ENCODE assay signal across 9 cellular contexts in genomic region chr6:122709922-122710512, GRCh38.
DNase-seq lines count a peak whose midpoint lies in the region; ATAC-seq and TF ChIP-seq lines count a peak whose summit lies in the region.
"Had no signal": no experiment of that assay in that cellular context is flagged by ENCODE, and none has a peak within 500 bp of the region (broad histone marks: within the 10 kb centered on the region; RNA-seq: fewer than 3 reads in every experiment).

No MANE protein-coding gene starts in this region.

- no peak overlapping the region for H3K4me3 ChIP-seq in WERI-Rb-1 (ENCODE audit: low read depth, low read length)

- peak; percentile 90 for DNase-seq in CD1c-positive myeloid dendritic cell (ENCODE audit: extremely low spot score)
- DNase-seq in SKM-1 treated with dmso at 0.1 percent for 144 hours (lab: John Stamatoyannopoulos, UW; ENCODE audit: unreplicated experiment) = peak; percentile 99
- DNase-seq in NCI-H1092 treated with DMSO at 0.1 percent for 48 hours (lab: John Stamatoyannopoulos, UW) = no peak
- no peak for DNase-seq in WERI-Rb-1
- DNase-seq in NCI-H748 (lab: John Stamatoyannopoulos, UW; ENCODE audit: unreplicated experiment) = no peak
- DNase-seq in hypothalamus (lab: John Stamatoyannopoulos, UW) = no peak
- DNase-seq: NCI-H2081 treated with DMSO at 0.1 percent for 48 hours had no signal

- peak; percentile 91 for ATAC-seq in GM19395 (IDR thresholded peaks at IDR 0.05; ENCODE audit: unreplicated experiment)
- peak; percentile 72 for ATAC-seq in HG03135 (IDR thresholded peaks at IDR 0.05; ENCODE audit: unreplicated experiment)

- H3K27ac ChIP-seq in WERI-Rb-1 = no peak overlapping the region

- no peaks in the 10 kb centered on the region for H3K9me3 ChIP-seq in WERI-Rb-1 (ENCODE audit: severe bottlenecking)

- H3K27me3 ChIP-seq in WERI-Rb-1 (ENCODE audit: insufficient read depth, low read depth, severe bottlenecking) = no peaks in the 10 kb centered on the region

- peaks cover 3% of the 10 kb centered on the region for H3K36me3 ChIP-seq in WERI-Rb-1

- TF ChIP-seq CTCF in WERI-Rb-1 (IDR thresholded peaks at IDR 0.05; ENCODE audit: low read depth, low read length) = no peak

Comparison
In these comparisons a context has a peak if more than half of its experiments do, and no peak if none do; other contexts are left out.
1. DNase-seq: peak in CD1c-positive myeloid dendritic cell (single experiment) and SKM-1 treated with dmso at 0.1 percent for 144 hours (single experiment); none in NCI-H1092 treated with DMSO at 0.1 percent for 48 hours (single experiment), WERI-Rb-1 (single experiment), NCI-H748 (single experiment) and hypothalamus (0 of 51).